18 cellular contexts compared by ENCODE assay signal in genomic region chr11:34126959-34127848, GRCh38.
"Had no signal": no experiment of that assay in that cellular context is flagged by ENCODE, and none has a peak within 500 bp of the region (broad histone marks: within the 10 kb centered on the region; RNA-seq: fewer than 3 reads in every experiment).

No MANE protein-coding gene starts in this region.

- DNase-seq: activated CD4-positive, alpha-beta T cell treated with anti-CD3 and anti-CD28 coated beads, Interleukin-2, amount 10 ng/mL, durations not matched to agents 24 days and 14 days; activated CD4-positive, CD25-positive, alpha-beta regulatory T cell; activated CD8-positive, alpha-beta memory T cell treated with anti-CD3 and anti-CD28 coated beads, Interleukin-2, amount 50 U/mL, for 4 hours; activated CD8-positive, alpha-beta T cell treated with anti-CD3 and anti-CD28 coated beads, Interleukin-2, amount 10 ng/mL, durations not matched to agents 7 days and 5 days; activated gamma-delta T cell treated with Interleukin-2 at 50 U/mL for 16 hours; activated T-cell treated with anti-CD3 and anti-CD28 coated beads, Interleukin-2, amount 50 U/mL, for 72 hours; aorta; esophagus squamous epithelium; glutamatergic neuron; left cardiac atrium; lower lobe of right lung; naive B cell; pancreas; sigmoid colon; spleen; stimulated activated CD4-positive, alpha-beta T cell treated with anti-CD3 and anti-CD28 coated beads, Interleukin-1b, Interleukin-23, amount 100 ng/mL, for 48 hours; thyroid gland had no signal

- H3K4me3 Mint-ChIP-seq: activated CD4-positive, alpha-beta T cell treated with anti-CD3 and anti-CD28 coated beads, Interleukin-2, amount 10 ng/mL, durations not matched to agents 24 days and 14 days; activated CD8-positive, alpha-beta T cell treated with anti-CD3 and anti-CD28 coated beads, Interleukin-2, amount 10 ng/mL, durations not matched to agents 7 days and 5 days; activated T-cell treated with anti-CD3 and anti-CD28 coated beads, Interleukin-2, amount 50 U/mL, for 72 hours; naive B cell; T-helper 2 cell treated with Interferon-gamma antibody and Interleukin-4, amounts not matched to agents 5 μg/mL and 100 μg/mL, for 36 hours had no signal

- H3K9me3 ChIP-seq: esophagus squamous epithelium, lower lobe of right lung, pancreas, sigmoid colon, spleen, thyroid gland had no signal

- H3K27ac ChIP-seq: esophagus squamous epithelium, lower lobe of right lung, pancreas, sigmoid colon, spleen, thyroid gland had no signal

- H3K27ac Mint-ChIP-seq: activated CD8-positive, alpha-beta T cell treated with anti-CD3 and anti-CD28 coated beads, Interleukin-2, amount 10 ng/mL, durations not matched to agents 7 days and 5 days; T-helper 2 cell treated with Interferon-gamma antibody and Interleukin-4, amounts not matched to agents 5 μg/mL and 100 μg/mL, for 36 hours had no signal

- H3K4me1 ChIP-seq: esophagus squamous epithelium, lower lobe of right lung, pancreas, sigmoid colon, spleen, thyroid gland had no signal

- H3K27me3 ChIP-seq: esophagus squamous epithelium, pancreas, sigmoid colon, spleen, thyroid gland had no signal

- H3K9me3 Mint-ChIP-seq: activated CD4-positive, alpha-beta T cell treated with anti-CD3 and anti-CD28 coated beads, Interleukin-2, amount 10 ng/mL, durations not matched to agents 24 days and 14 days; activated T-cell treated with anti-CD3 and anti-CD28 coated beads, Interleukin-2, amount 50 U/mL, for 72 hours; naive B cell; T-helper 2 cell treated with Interferon-gamma antibody and Interleukin-4, amounts not matched to agents 5 μg/mL and 100 μg/mL, for 36 hours had no signal

- H3K4me1 Mint-ChIP-seq: naive B cell had no signal

- H3K4me3 ChIP-seq: esophagus squamous epithelium, lower lobe of right lung, pancreas, sigmoid colon, spleen, thyroid gland had no signal

- H3K27me3 Mint-ChIP-seq: activated CD4-positive, alpha-beta T cell treated with anti-CD3 and anti-CD28 coated beads, Interleukin-2, amount 10 ng/mL, durations not matched to agents 24 days and 14 days; naive B cell had no signal

- ATAC-seq: activated CD8-positive, alpha-beta T cell treated with anti-CD3 and anti-CD28 coated beads, Interleukin-2, amount 10 ng/mL, durations not matched to agents 7 days and 5 days; activated T-cell treated with anti-CD3 and anti-CD28 coated beads, Interleukin-2, amount 50 U/mL, for 72 hours; left cardiac atrium; lower lobe of right lung; pancreas had no signal
